Comparison of ENCODE assay signal across 8 cellular contexts in the genomic region with DNA sequence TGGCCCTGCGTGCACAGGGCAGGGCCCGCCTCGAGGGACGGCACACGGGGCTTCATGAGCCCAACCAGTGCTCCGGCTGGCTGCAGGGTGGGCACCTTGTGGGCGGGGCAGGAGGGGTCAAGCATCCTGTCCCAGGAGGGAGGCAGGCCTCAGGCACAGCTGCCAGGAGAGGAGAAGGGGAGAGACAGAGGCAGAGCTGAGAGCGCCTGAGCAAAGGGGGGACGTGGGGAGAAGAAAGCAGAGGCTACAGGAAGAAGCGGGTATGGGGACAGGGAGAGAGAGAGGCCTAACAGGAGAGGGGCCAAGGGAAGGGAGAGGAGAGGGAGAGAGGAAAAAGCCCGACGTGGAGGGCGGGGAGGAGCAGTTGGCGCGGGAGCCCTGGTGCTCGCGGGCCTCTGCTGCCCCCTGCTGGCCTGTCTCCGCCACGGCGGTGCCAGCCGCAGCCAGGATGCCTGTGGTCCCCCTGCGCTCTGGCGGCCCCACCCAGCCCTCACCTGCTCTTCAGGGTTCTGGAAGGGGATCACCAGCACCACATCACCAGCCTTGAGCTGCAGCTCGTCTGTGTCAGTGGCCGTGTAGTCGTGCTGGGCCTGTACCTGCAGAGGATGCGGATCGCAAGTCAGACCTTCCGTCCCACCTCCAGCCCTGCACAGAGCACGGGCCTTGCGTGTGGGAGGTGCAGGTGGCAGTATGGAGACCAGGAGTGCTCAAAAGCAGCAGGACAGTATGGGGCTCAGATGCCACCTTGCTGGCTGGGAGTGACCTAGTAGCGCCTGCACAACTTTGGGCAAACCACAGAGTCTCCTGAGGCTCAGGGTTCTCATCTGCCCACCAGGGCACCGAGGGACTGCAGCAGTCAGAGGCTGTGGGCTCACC. TPM values are rescaled to one million over a fixed set of nuclear protein-coding genes. Genes with fewer than 3 reads are reported as not detected.
DNase-seq lines count a peak whose midpoint lies in the region; ATAC-seq, FAIRE-seq and TF ChIP-seq lines count a peak whose summit lies in the region.

No MANE protein-coding gene starts in this region.

- DNase-seq in HFF-Myc (ENCODE audit: extremely low read depth, low read depth) (no peak), NCI-H2081 (lab: John Stamatoyannopoulos, UW) (peak; percentile 47 to 51), bronchial epithelial cell (ENCODE audit: low read depth) (peak; percentile 5), kidney tubule cell (ENCODE audit: low spot score) (peak; percentile 38), NCI-H187 (lab: John Stamatoyannopoulos, UW) (no peak)
- peak; percentile 53 to 73 for DNase-seq in stimulated activated CD4-positive, alpha-beta T cell treated with anti-CD3 and anti-CD28 coated beads, Interleukin-4, amount 100 ng/mL, for 48 hours (ENCODE audit: low read depth in 2 of 2)

- ATAC-seq in activated CD4-positive, CD25-positive, alpha-beta regulatory T cell treated with anti-CD3 and anti-CD28 coated beads, Interleukin-2, amount 50 U/mL, for 24 hours: peak; percentile 61 to 62

- H3K4me3 ChIP-seq in HFF-Myc (replicated peaks; ENCODE audit: low read depth, low read length) (no peak overlapping the region), bronchial epithelial cell (ENCODE audit: low read depth, low read length) (no peak overlapping the region)

- TF ChIP-seq CTCF in GM12873 (IDR thresholded peaks at IDR 0.05; ENCODE audit: insufficient read depth, low read depth, low read length, missing control alignments): peak; percentile 97
- peak; percentile 87 for TF ChIP-seq CTCF in HFF-Myc (IDR thresholded peaks at IDR 0.05; ENCODE audit: low read depth, low read length, missing control alignments)
- TF ChIP-seq CTCF in bronchial epithelial cell (IDR thresholded peaks at IDR 0.05; ENCODE audit: insufficient read depth, low read length, severe bottlenecking): peak; percentile 99

- H3K36me3 ChIP-seq in bronchial epithelial cell (ENCODE audit: control insufficient read depth, insufficient read depth, low read length): no peaks in the 10 kb centered on the region

- FAIRE-seq in bronchial epithelial cell (lab: Jason Lieb, UNC): no peak

- H3K27me3 ChIP-seq in bronchial epithelial cell (ENCODE audit: control insufficient read depth, insufficient read depth, low read length): no peaks in the 10 kb centered on the region

RNA-seq across cellular contexts. Expression of a gene that starts 56.8 kb away (rescaled TPM):
- total RNA-seq in bronchial epithelial cell: 11.8 and 13.8 TPM in 2 replicates

Comparison
In these comparisons a context has a peak if more than half of its experiments do, and no peak if none do; other contexts are left out.
1. DNase-seq: peak in NCI-H2081 (2 of 2), bronchial epithelial cell (single experiment), kidney tubule cell (single experiment) and stimulated activated CD4-positive, alpha-beta T cell treated with anti-CD3 and anti-CD28 coated beads, Interleukin-4, amount 100 ng/mL, for 48 hours (2 of 2); none in HFF-Myc (single experiment) and NCI-H187 (0 of 2).
2. Peak in every context shown above with its lines, with median percentiles within 50 percentile points of each other: CTCF ChIP-seq.